In genomic region chr12:28235017-28235416, GRCh38 we compare ENCODE assay signal across 15 cellular contexts.
"Had no signal": no experiment of that assay in that cellular context is flagged by ENCODE, and none has a peak within 500 bp of the region (broad histone marks: within the 10 kb centered on the region; RNA-seq: fewer than 3 reads in every experiment).

No MANE protein-coding gene starts in this region.

- H3K27me3 Mint-ChIP-seq: stimulated activated naive CD8-positive, alpha-beta T cell treated with anti-CD3 and anti-CD28 coated beads, Interleukin-15, Interleukin-2, amounts not matched to agents 100 ng/mL and 50 ng/mL, for 24 hours had no signal

- ATAC-seq: left ventricle myocardium superior had no signal

- H3K9me3 Mint-ChIP-seq: stimulated activated naive CD8-positive, alpha-beta T cell treated with anti-CD3 and anti-CD28 coated beads, Interleukin-15, Interleukin-2, amounts not matched to agents 100 ng/mL and 50 ng/mL, for 24 hours; T-helper 2 cell treated with Interferon-gamma antibody and Interleukin-4, amounts not matched to agents 5 μg/mL and 100 μg/mL, for 36 hours had no signal

- H3K4me2 ChIP-seq: hepatocyte had no signal

- H2AFZ ChIP-seq: hepatocyte had no signal

- H3K27ac Mint-ChIP-seq: stimulated activated naive CD8-positive, alpha-beta T cell treated with anti-CD3 and anti-CD28 coated beads, Interleukin-15, Interleukin-2, amounts not matched to agents 100 ng/mL and 50 ng/mL, for 24 hours; T-helper 2 cell treated with Interferon-gamma antibody and Interleukin-4, amounts not matched to agents 5 μg/mL and 100 μg/mL, for 36 hours had no signal

- H3K4me3 ChIP-seq: coronary artery, hepatocyte, sigmoid colon, thoracic aorta had no signal

- H3K36me3 ChIP-seq: sigmoid colon, thoracic aorta had no signal

- H3K4me3 Mint-ChIP-seq: stimulated activated naive CD8-positive, alpha-beta T cell treated with anti-CD3 and anti-CD28 coated beads, Interleukin-15, Interleukin-2, amounts not matched to agents 100 ng/mL and 50 ng/mL, for 24 hours; T-helper 2 cell treated with Interferon-gamma antibody and Interleukin-4, amounts not matched to agents 5 μg/mL and 100 μg/mL, for 36 hours had no signal

- DNase-seq: activated CD4-positive, alpha-beta T cell treated with anti-CD3 and anti-CD28 coated beads, Interleukin-2, amount 50 U/mL, for 48 hours; activated CD4-positive, CD25-positive, alpha-beta regulatory T cell treated with anti-CD3 and anti-CD28 coated beads, Interleukin-2, amount 50 U/mL, for 72 hours; activated CD8-positive, alpha-beta memory T cell treated with anti-CD3 and anti-CD28 coated beads, Interleukin-2, amount 50 U/mL, for 48 hours; activated naive CD4-positive, alpha-beta T cell treated with Interleukin-2 at 50 U/mL for 16 hours; caudate nucleus; effector CD8-positive, alpha-beta T cell; left ventricle myocardium superior; mesenchymal stem cell; sigmoid colon; stimulated activated CD4-positive, alpha-beta T cell treated with anti-CD3 and anti-CD28 coated beads, Interleukin-12 subunit alpha, Interleukin-12 subunit beta, amount 100 ng/mL, for 4 hours had no signal

- H3K27ac ChIP-seq: coronary artery, hepatocyte, sigmoid colon, thoracic aorta had no signal

- H3K27me3 ChIP-seq: hepatocyte, sigmoid colon had no signal

- H3K9me3 ChIP-seq: sigmoid colon, thoracic aorta had no signal
